In genomic region chr4:185865901-185866328, GRCh38 we compare ENCODE assay signal across 10 cellular contexts. TPM values are rescaled to one million over a fixed set of nuclear protein-coding genes. Genes with fewer than 3 reads are reported as not detected.
DNase-seq lines count a peak whose midpoint lies in the region; ATAC-seq and TF ChIP-seq lines count a peak whose summit lies in the region.
"Had no signal": no experiment of that assay in that cellular context is flagged by ENCODE, and none has a peak within 500 bp of the region (broad histone marks: within the 10 kb centered on the region; RNA-seq: fewer than 3 reads in every experiment).

No MANE protein-coding gene starts in this region.

- no peak overlapping the region for H3K4ac ChIP-seq in trophoblast cell (ENCODE audit: low read depth, low read length)

- H2AFZ ChIP-seq in SK-N-SH (ENCODE audit: low read depth) (peak overlapping the region; percentile 46; the same call in 1 of the 2 replicates), trophoblast cell (ENCODE audit: insufficient read depth, low read length, poor library complexity) (no peak overlapping the region)

- H3K4me2 ChIP-seq in SK-N-SH = no peak overlapping the region
- no peak overlapping the region for H3K4me2 ChIP-seq in trophoblast cell (ENCODE audit: low read length)

- no peak overlapping the region for H4K8ac ChIP-seq in trophoblast cell (ENCODE audit: low read depth, low read length)

- H3K9ac ChIP-seq in SK-N-SH (no peak overlapping the region), trophoblast cell (ENCODE audit: low read length) (no peak overlapping the region)

- H2AK5ac ChIP-seq in trophoblast cell (ENCODE audit: low read length) = no peak overlapping the region

- DNase-seq in GM04504 (ENCODE audit: low read depth) = peak; percentile 26
- DNase-seq in SK-N-SH = no peak
- peak; percentile 75 for DNase-seq in fibroblast of peridontal ligament (ENCODE audit: extremely low read depth)
- DNase-seq in trophoblast cell = peak; percentile 42 to 69
- no peak for DNase-seq in globus pallidus (ENCODE audit: low spot score)
- DNase-seq in NCI-H1105 treated with DMSO at 0.1 percent for 48 hours (lab: John Stamatoyannopoulos, UW) = no peak
- DNase-seq in cerebellum (ENCODE audit: low spot score) = no peak
- DNase-seq: hypothalamus; stimulated activated CD4-positive, alpha-beta T cell treated with anti-CD3 and anti-CD28 coated beads, Interleukin-4, amount 100 ng/mL, for 24 hours had no signal

- peaks cover 0 to 13% of the 10 kb centered on the region in 2 experiments; a peak in 2 of 4 replicates for H3K4me1 ChIP-seq in SK-N-SH (ENCODE audit: control insufficient read depth in 1 of 2, insufficient read depth in 2 of 2, low read depth in 1 of 2, low read length in 1 of 2)
- no peaks in the 10 kb centered on the region for H3K4me1 ChIP-seq in trophoblast cell (ENCODE audit: control insufficient read depth in 1 of 2, insufficient read depth in 2 of 2, low read length in 2 of 2)

- no peak for TF ChIP-seq RAD21 in SK-N-SH (IDR thresholded peaks at IDR 0.05; ENCODE audit: low read length)

- no peaks in the 10 kb centered on the region for H3F3A ChIP-seq in SK-N-SH (replicated peaks; ENCODE audit: insufficient read depth)

- 79% methylated on average over 4 of the region's 4 CpGs for WGBS in SK-N-SH (ENCODE audit: low lambda C conversion rate)
- no CpG with 5 or more reads among the region's 4 CpGs for WGBS in trophoblast cell (ENCODE audit: extremely low coverage, insufficient coverage, insufficient read length)

- no peak for TF ChIP-seq EP300 in SK-N-SH (IDR thresholded peaks at IDR 0.05; ENCODE audit: borderline replicate concordance in 1 of 2, low read depth in 1 of 2, low read length in 1 of 2)

- H4K12ac ChIP-seq in trophoblast cell (ENCODE audit: low read depth, low read length) = no peak overlapping the region

- no peaks in the 10 kb centered on the region for H3K9me2 ChIP-seq in SK-N-SH

- TF ChIP-seq CTCF in SK-N-SH (IDR thresholded peaks at IDR 0.05) = no peak

- CTCF ChIA-PET in SK-N-SH (lab: Yijun Ruan, JAX) = no interaction called here

- H3K27ac ChIP-seq in SK-N-SH (ENCODE audit: low read depth in 2 of 2, low read length in 1 of 2) (no peak overlapping the region; a peak in 1 of 4 replicates), trophoblast cell (ENCODE audit: low read depth, low read length) (no peak overlapping the region)

- no peaks in the 10 kb centered on the region for H3K79me2 ChIP-seq in SK-N-SH (ENCODE audit: insufficient read depth)
- H3K79me2 ChIP-seq in trophoblast cell (ENCODE audit: control insufficient read depth, insufficient read depth, low read length, poor library complexity) = no peaks in the 10 kb centered on the region

- H3K4me3 ChIP-seq in SK-N-SH (ENCODE audit: low read depth in 2 of 2, low read length in 1 of 2) (no peak overlapping the region), trophoblast cell (ENCODE audit: low read depth, low read length) (no peak overlapping the region)

- no peaks in the 10 kb centered on the region for H3K79me1 ChIP-seq in trophoblast cell (ENCODE audit: low read length)

- no peak overlapping the region for H3K14ac ChIP-seq in trophoblast cell (ENCODE audit: low read length)

- H3K9me3 ChIP-seq in SK-N-SH (no peaks in the 10 kb centered on the region), trophoblast cell (ENCODE audit: insufficient read depth, low read depth, low read length) (peaks cover 1% of the 10 kb centered on the region)

- H4K91ac ChIP-seq in trophoblast cell (ENCODE audit: low read depth, low read length) = no peak overlapping the region

- H4K20me1 ChIP-seq in SK-N-SH (ENCODE audit: insufficient read depth) = no peaks in the 10 kb centered on the region

- POLR2A ChIA-PET in SK-N-SH (lab: Yijun Ruan, JAX) = no interaction called here

- no peak overlapping the region for H3K18ac ChIP-seq in trophoblast cell (ENCODE audit: low read length)

- H2BK120ac ChIP-seq in trophoblast cell (ENCODE audit: insufficient read depth, low read length, poor library complexity) = no peak overlapping the region

- H3K36me3 ChIP-seq in SK-N-SH (replicated peaks in 1 of 2; ENCODE audit: control insufficient read depth in 1 of 2, insufficient read depth in 2 of 2, low read length in 1 of 2) = no peaks in the 10 kb centered on the region
- no peaks in the 10 kb centered on the region for H3K36me3 ChIP-seq in trophoblast cell (ENCODE audit: control insufficient read depth in 1 of 2, insufficient read depth in 2 of 2, low read length in 2 of 2)

- H2BK5ac ChIP-seq in trophoblast cell (ENCODE audit: low read depth, low read length, poor library complexity) = no peak overlapping the region

- H3K23ac ChIP-seq in trophoblast cell (ENCODE audit: low read length) = no peak overlapping the region

- no peak for ATAC-seq in GM19324 (IDR thresholded peaks at IDR 0.05; ENCODE audit: low FRiP score, unreplicated experiment)

- H3K27me3 ChIP-seq in SK-N-SH (ENCODE audit: insufficient read depth) (no peaks in the 10 kb centered on the region), trophoblast cell (ENCODE audit: insufficient read depth, low read length) (no peaks in the 10 kb centered on the region)

- no peak overlapping the region for H2BK12ac ChIP-seq in trophoblast cell (ENCODE audit: low read length)

TF ChIP-seq in SK-N-SH, 30 proteins besides CTCF, POLR2A, EP300 and RAD21:
- TF ChIP-seq MXI1 (IDR thresholded peaks at IDR 0.05; ENCODE audit: low read depth, low read length) (no peak), PBX3 (IDR thresholded peaks at IDR 0.05) (peak; percentile 29; the same call in 1 of the 2 replicates), EZH2phosphoT487 (IDR thresholded peaks at IDR 0.05; ENCODE audit: borderline replicate concordance, low read depth) (no peak), JUND (IDR thresholded peaks at IDR 0.05) (no peak), NFIC (IDR thresholded peaks at IDR 0.05; ENCODE audit: borderline replicate concordance) (peak; percentile 28; the same call in 1 of the 2 replicates), RFX5 (IDR thresholded peaks at IDR 0.05; ENCODE audit: low read length) (no peak)

RNA-seq across cellular contexts. Expression of gene SORBS2, which starts 53.9 kb away (rescaled TPM):
- polyA plus RNA-seq in SK-N-SH (2012; rRNA removed) = 2.5 and 3.1 TPM in 2 replicates
- polyA plus RNA-seq in SK-N-SH (2012; cell fraction: cytosol; rRNA removed) = 1.5 and 2.4 TPM in 2 replicates
- polyA plus RNA-seq in SK-N-SH (2012; cell fraction: nucleus; rRNA removed) = 3.8 and 4.7 TPM in 2 replicates
- polyA plus RNA-seq in trophoblast cell (2013) = 4.9 and 7.0 TPM in 2 replicates
- total RNA-seq in cerebellum = 90.4 TPM

Comparison
In these comparisons a context has a peak if more than half of its experiments do, and no peak if none do; other contexts are left out.
1. DNase-seq: peak in GM04504 (single experiment), fibroblast of peridontal ligament (single experiment) and trophoblast cell (2 of 2); none in SK-N-SH (single experiment), globus pallidus (single experiment), NCI-H1105 treated with DMSO at 0.1 percent for 48 hours (single experiment) and cerebellum (single experiment).